Comparison of ENCODE assay signal across 28 cellular contexts in the genomic region with DNA sequence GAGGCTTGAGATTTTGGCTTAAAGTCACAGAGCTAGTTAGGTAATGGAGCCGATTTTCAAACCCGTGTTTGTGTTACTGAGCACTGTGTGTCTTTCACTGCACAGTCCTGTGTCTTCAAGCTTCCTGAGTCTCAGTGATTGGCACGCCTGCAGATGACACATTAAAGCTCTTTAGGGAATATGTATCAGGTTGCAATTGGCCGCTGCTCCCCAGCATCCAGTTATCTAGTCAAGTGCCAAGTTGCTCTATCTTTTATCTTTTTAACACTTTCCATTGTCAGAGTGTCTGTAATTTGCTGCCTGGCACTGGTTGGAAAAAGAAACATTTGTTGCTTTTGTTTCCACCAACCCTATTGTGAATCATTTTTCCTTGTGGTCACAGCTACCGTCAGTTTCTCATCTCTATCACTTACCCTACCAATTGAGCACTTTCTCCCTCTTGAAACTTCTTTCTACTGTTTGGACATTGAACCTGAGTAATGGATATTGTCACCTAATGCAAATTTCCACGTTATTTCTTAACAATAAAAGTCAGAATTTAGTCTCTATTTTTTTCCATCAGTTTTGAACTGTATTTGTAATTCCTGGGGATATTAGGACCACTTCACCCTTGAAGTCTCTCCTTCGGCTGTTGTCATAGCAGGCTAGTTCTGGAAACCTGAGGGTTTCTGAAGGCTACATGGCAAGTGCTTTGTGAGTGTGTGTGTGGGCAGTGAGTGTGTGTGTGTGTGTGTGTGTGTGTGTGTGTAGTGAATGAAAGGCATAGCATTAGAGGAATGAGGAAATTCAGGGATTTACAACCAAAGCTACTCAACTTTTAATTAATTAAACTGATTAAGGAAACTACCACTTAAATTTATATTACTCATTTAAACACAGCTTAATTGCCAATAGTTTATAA.
DNase-seq lines count a peak whose midpoint lies in the region; ATAC-seq and TF ChIP-seq lines count a peak whose summit lies in the region.
"Had no signal": no experiment of that assay in that cellular context is flagged by ENCODE, and none has a peak within 500 bp of the region (broad histone marks: within the 10 kb centered on the region; RNA-seq: fewer than 3 reads in every experiment).

No MANE protein-coding gene starts in this region.

- WGBS in testis, 2 donors: 50 to 58% methylated on average over 7 of the region's 7 CpGs
- WGBS in lower leg skin, 2 donors: 46% methylated on average over 7 of the region's 7 CpGs

- H3K27ac ChIP-seq in breast epithelium: no peak overlapping the region
- H3K27ac ChIP-seq in foreskin keratinocyte: no peak overlapping the region
- no peak overlapping the region for H3K27ac ChIP-seq in testis
- H3K27ac ChIP-seq: ascending aorta, BLaER1, dorsolateral prefrontal cortex, heart left ventricle, pancreas, right atrium auricular region, spleen, suprapubic skin had no signal

- no peaks in the 10 kb centered on the region for H3K9me3 ChIP-seq in breast epithelium
- H3K9me3 ChIP-seq in testis: no peaks in the 10 kb centered on the region
- H3K9me3 ChIP-seq: ascending aorta, BLaER1, heart left ventricle, mucosa of descending colon, pancreas, right atrium auricular region, spleen, suprapubic skin had no signal

- ATAC-seq in foreskin keratinocyte: peak; percentile 69
- ATAC-seq: heart left ventricle; mucosa of descending colon; pancreas; stimulated activated memory B cell treated with anti-CD40 and anti-IgM and Interleukin-4, amounts not matched to agents 10 μg/mL and 1 μg/mL and 100 μg/mL, for 72 hours had no signal

- H3K4me3 Mint-ChIP-seq in MCF 10A (ENCODE audit: unreplicated experiment): no peak overlapping the region
- H3K4me3 Mint-ChIP-seq: activated B cell treated with CpG ODN at 0.5 μM for 24 hours; activated naive CD8-positive, alpha-beta T cell treated with anti-CD3 and anti-CD28 coated beads for 36 hours; nephron; stimulated activated memory B cell treated with anti-CD40 and anti-IgM and Interleukin-4, amounts not matched to agents 10 μg/mL and 1 μg/mL and 100 μg/mL, for 72 hours had no signal

- no peaks in the 10 kb centered on the region for H3K9me3 Mint-ChIP-seq in MCF 10A (ENCODE audit: unreplicated experiment)
- H3K9me3 Mint-ChIP-seq: nephron had no signal

- no peak for TF ChIP-seq POLR2A in breast epithelium (IDR thresholded peaks at IDR 0.05)
- no peak for TF ChIP-seq POLR2A in testis (IDR thresholded peaks at IDR 0.05)
- no peak for TF ChIP-seq POLR2A in lower leg skin (IDR thresholded peaks at IDR 0.05)

- H3K36me3 Mint-ChIP-seq in MCF 10A (ENCODE audit: insufficient read depth, unreplicated experiment): no peaks in the 10 kb centered on the region
- H3K36me3 Mint-ChIP-seq: activated naive CD8-positive, alpha-beta T cell treated with anti-CD3 and anti-CD28 coated beads for 36 hours; stimulated activated memory B cell treated with anti-CD40 and anti-IgM and Interleukin-4, amounts not matched to agents 10 μg/mL and 1 μg/mL and 100 μg/mL, for 72 hours had no signal

- CTCF ChIA-PET in MCF 10A (lab: Yijun Ruan, JAX): no interaction called here

- H3K4me1 ChIP-seq in breast epithelium (no peaks in the 10 kb centered on the region), foreskin keratinocyte (peaks cover 12% of the 10 kb centered on the region), testis (no peaks in the 10 kb centered on the region)
- H3K4me1 ChIP-seq: ascending aorta, BLaER1, heart left ventricle, pancreas, right atrium auricular region, spleen, suprapubic skin had no signal

- DNase-seq in MCF 10A (ENCODE audit: unreplicated experiment) (peak; percentile 52), breast epithelium (ENCODE audit: low spot score in 2 of 2) (no peak), NCI-H226 (peak; percentile 31), foreskin keratinocyte (peak in 1 of 2 donors; percentile 33), testis (peak; percentile 15), lower leg skin (ENCODE audit: low spot score in 2 of 2) (no peak), SHP77 (lab: John Stamatoyannopoulos, UW) (no peak), NCI-H2196 (lab: John Stamatoyannopoulos, UW; ENCODE audit: unreplicated experiment) (no peak)
- DNase-seq: activated B cell treated with CpG ODN at 0.5 μM for 24 hours; activated CD4-positive, alpha-beta T cell treated with anti-CD3 and anti-CD28 coated beads, Interleukin-2, amount 50 U/mL, for 48 hours; activated CD8-positive, alpha-beta memory T cell treated with anti-CD3 and anti-CD28 coated beads, Interleukin-2, amount 50 U/mL, for 4 hours; activated naive CD8-positive, alpha-beta T cell treated with anti-CD3 and anti-CD28 coated beads for 36 hours; DND-41; dorsolateral prefrontal cortex; heart left ventricle; KG1; mucosa of descending colon; NCI-H2029; pancreas; spleen; stimulated activated CD4-positive, alpha-beta T cell treated with anti-CD3 and anti-CD28 coated beads, Interleukin-4, amount 100 ng/mL, for 1 hour had no signal

- intact Hi-C loops in MCF 10A (cut with micrococcal nuclease) (no loop called here), breast epithelium (cut with DNase I; ENCODE audit: low total_unique reads) (loop anchor here (5.0 kb wide), 1 partner anchor 585 kb away; no protein-coding TSS in a partner anchor), testis (cut with DNase I; ENCODE audit: low total_unique reads) (no loop called here), lower leg skin (cut with DNase I; ENCODE audit: low total_unique reads) (no loop called here)

- POLR2A ChIA-PET in MCF 10A (lab: Yijun Ruan, JAX): interaction anchor here (1.3 kb wide), 1 partner anchor 276 kb away, joined by 3 read pairs; no protein-coding TSS in a partner anchor

- H3K4me1 Mint-ChIP-seq in MCF 10A (ENCODE audit: insufficient read depth, unreplicated experiment): peaks cover 19% of the 10 kb centered on the region
- H3K4me1 Mint-ChIP-seq: activated B cell treated with CpG ODN at 0.5 μM for 24 hours; activated naive CD8-positive, alpha-beta T cell treated with anti-CD3 and anti-CD28 coated beads for 36 hours; stimulated activated memory B cell treated with anti-CD40 and anti-IgM and Interleukin-4, amounts not matched to agents 10 μg/mL and 1 μg/mL and 100 μg/mL, for 72 hours had no signal

- H3K36me3 ChIP-seq in breast epithelium: no peaks in the 10 kb centered on the region
- H3K36me3 ChIP-seq in testis (ENCODE audit: low read depth, missing control alignments): no peaks in the 10 kb centered on the region
- H3K36me3 ChIP-seq: ascending aorta, BLaER1, heart left ventricle, pancreas, right atrium auricular region, spleen, suprapubic skin had no signal

- no peak overlapping the region for H3K27ac Mint-ChIP-seq in MCF 10A (ENCODE audit: low read depth, unreplicated experiment)
- H3K27ac Mint-ChIP-seq: activated B cell treated with CpG ODN at 0.5 μM for 24 hours; activated naive CD8-positive, alpha-beta T cell treated with anti-CD3 and anti-CD28 coated beads for 36 hours; activated T-helper 2 cell treated with anti-CD3 and anti-CD28 coated beads, Interferon-gamma antibody, Interleukin-2, Interleukin-4, amounts not matched to agents 10 μg/mL and 5 μg/mL and 100 μg/mL, durations not matched to agents 14 hours and 24 hours and 36 hours; stimulated activated memory B cell treated with anti-CD40 and anti-IgM and Interleukin-4, amounts not matched to agents 10 μg/mL and 1 μg/mL and 100 μg/mL, for 72 hours had no signal

- BruUV-seq in MCF 10A (replicated peaks; lab: Mats Ljungman, UMichigan): no TSS peak

- TF ChIP-seq CTCF in MCF 10A (IDR thresholded peaks at IDR 0.05; ENCODE audit: unreplicated experiment) (no peak), breast epithelium (IDR thresholded peaks at IDR 0.05) (no peak), foreskin keratinocyte (conservative IDR thresholded peaks at IDR 0.05) (no peak), testis (IDR thresholded peaks at IDR 0.05) (no peak), lower leg skin (IDR thresholded peaks at IDR 0.05) (no peak)

- H3K4me3 ChIP-seq in breast epithelium: no peak overlapping the region
- H3K4me3 ChIP-seq in testis: no peak overlapping the region
- H3K4me3 ChIP-seq in lower leg skin (ENCODE audit: low read depth, poor library complexity, severe bottlenecking): no peak overlapping the region
- H3K4me3 ChIP-seq: ascending aorta, BLaER1, dorsolateral prefrontal cortex, heart left ventricle, mucosa of descending colon, pancreas, right atrium auricular region, spleen, suprapubic skin had no signal

- H3K27me3 ChIP-seq in breast epithelium (no peaks in the 10 kb centered on the region), foreskin keratinocyte (no peaks in the 10 kb centered on the region), testis (no peaks in the 10 kb centered on the region)
- H3K27me3 ChIP-seq: ascending aorta, BLaER1, heart left ventricle, pancreas, right atrium auricular region, spleen, suprapubic skin had no signal

- no peaks in the 10 kb centered on the region for H3K27me3 Mint-ChIP-seq in MCF 10A (ENCODE audit: insufficient read depth, unreplicated experiment)
- H3K27me3 Mint-ChIP-seq: activated B cell treated with CpG ODN at 0.5 μM for 24 hours; activated naive CD8-positive, alpha-beta T cell treated with anti-CD3 and anti-CD28 coated beads for 36 hours; stimulated activated memory B cell treated with anti-CD40 and anti-IgM and Interleukin-4, amounts not matched to agents 10 μg/mL and 1 μg/mL and 100 μg/mL, for 72 hours had no signal

Comparison
In these comparisons a context has a peak if more than half of its experiments do, and no peak if none do; other contexts are left out.
1. DNase-seq: peak in MCF 10A (single experiment), NCI-H226 (single experiment) and testis (single experiment); none in breast epithelium (0 of 2), lower leg skin (0 of 2), SHP77 (0 of 2) and NCI-H2196 (single experiment).